1 cellular context compared by ENCODE assay signal in genomic region chr2:240760121-240760520, GRCh38.
TF ChIP-seq lines count a peak whose summit lies in the region.

No MANE protein-coding gene starts in this region.

TF ChIP-seq in HCT116, 20 proteins besides CTCF, POLR2A, EP300 and RAD21 (continued from another document):
- TF ChIP-seq REST (IDR thresholded peaks at IDR 0.05; ENCODE audit: low read depth) (no peak), EZH2phosphoT487 (IDR thresholded peaks at IDR 0.05; ENCODE audit: borderline replicate concordance) (no peak), POLR2AphosphoS5 (IDR thresholded peaks at IDR 0.05; ENCODE audit: low read depth, low read length) (no peak), JUND (IDR thresholded peaks at IDR 0.05) (no peak)
TF ChIP-seq in HCT116: peak in this region for 0.
